12 cellular contexts compared by ENCODE assay signal in genomic region chr3:55571913-55572312, GRCh38.
DNase-seq lines count a peak whose midpoint lies in the region; ATAC-seq, FAIRE-seq and TF ChIP-seq lines count a peak whose summit lies in the region.
"Had no signal": no experiment of that assay in that cellular context is flagged by ENCODE, and none has a peak within 500 bp of the region (broad histone marks: within the 10 kb centered on the region; RNA-seq: fewer than 3 reads in every experiment).

No MANE protein-coding gene starts in this region.

- no peaks in the 10 kb centered on the region for H3K27me3 ChIP-seq in NT2/D1 (ENCODE audit: insufficient read depth, insufficient read length)
- H3K27me3 ChIP-seq in cardiac muscle cell = no peaks in the 10 kb centered on the region
- H3K27me3 ChIP-seq: BE2C had no signal

- no peak for TF ChIP-seq CTCF in cardiac muscle cell (IDR thresholded peaks at IDR 0.05; ENCODE audit: low read depth, low read length)
- peak in 1 of 3 experiments; percentile 23 for TF ChIP-seq CTCF in nephron (IDR thresholded peaks at IDR 0.05; ENCODE audit: unreplicated experiment in 3 of 3)

- H3K4me1 ChIP-seq in NT2/D1 (ENCODE audit: insufficient read depth, insufficient read length) (peaks cover 9% of the 10 kb centered on the region), cardiac muscle cell (ENCODE audit: low read depth) (peaks cover 31% of the 10 kb centered on the region)
- H3K4me1 ChIP-seq: BE2C had no signal

- H3K9me3 ChIP-seq in NT2/D1 (ENCODE audit: insufficient read depth, low read length) = no peaks in the 10 kb centered on the region
- no peaks in the 10 kb centered on the region for H3K9me3 ChIP-seq in cardiac muscle cell (ENCODE audit: low read depth)
- H3K9me3 ChIP-seq: BE2C had no signal

- peaks cover 10% of the 10 kb centered on the region for H3K27me3 Mint-ChIP-seq in nephron (ENCODE audit: low read depth)
- H3K27me3 Mint-ChIP-seq: effector memory CD8-positive, alpha-beta T cell had no signal

- peaks cover 38% of the 10 kb centered on the region for H3K4me1 Mint-ChIP-seq in nephron

- H3K4me3 ChIP-seq in NT2/D1 (ENCODE audit: insufficient read length, low read depth) = no peak overlapping the region
- H3K4me3 ChIP-seq in cardiac muscle cell = no peak overlapping the region

- H3K4me3 Mint-ChIP-seq in nephron = no peak overlapping the region
- H3K4me3 Mint-ChIP-seq: effector memory CD8-positive, alpha-beta T cell had no signal

- no peak for FAIRE-seq in GM12892 (lab: Jason Lieb, UNC)

- peak; percentile 63 for DNase-seq in Ammon's horn (ENCODE audit: low spot score)
- peak; percentile 88 for DNase-seq in NT2/D1 (ENCODE audit: low read depth, low spot score)
- DNase-seq in cardiac muscle cell (ENCODE audit: low read depth in 1 of 2, low spot score in 1 of 2) = peak; percentile 26 to 96
- no peak for DNase-seq in T-helper 9 cell
- DNase-seq in GM12892 (ENCODE audit: insufficient read length) = no peak
- DNase-seq: BE2C; effector memory CD8-positive, alpha-beta T cell; NCI-H1417 treated with DMSO at 0.1 percent for 48 hours; T-helper 1 cell had no signal

- TF ChIP-seq POLR2A in GM12892 (IDR thresholded peaks at IDR 0.05; ENCODE audit: low read depth, low read length) = no peak

- H3K9me3 Mint-ChIP-seq in nephron = no peaks in the 10 kb centered on the region

- ATAC-seq in HG03354 (IDR thresholded peaks at IDR 0.05; ENCODE audit: poor library complexity, severe bottlenecking, unreplicated experiment) (no peak), GM21619 (IDR thresholded peaks at IDR 0.05; ENCODE audit: unreplicated experiment) (no peak)
- ATAC-seq: effector memory CD8-positive, alpha-beta T cell had no signal

- H3K27ac Mint-ChIP-seq in nephron = peak overlapping the region; percentile 2 to 49 (median 37)
- H3K27ac Mint-ChIP-seq: effector memory CD8-positive, alpha-beta T cell had no signal

- H3K36me3 Mint-ChIP-seq in nephron (ENCODE audit: low read depth) = no peaks in the 10 kb centered on the region

- H3K36me3 ChIP-seq in NT2/D1 (ENCODE audit: insufficient read depth, insufficient read length, low read length) (no peaks in the 10 kb centered on the region), cardiac muscle cell (no peaks in the 10 kb centered on the region)
- H3K36me3 ChIP-seq: BE2C had no signal

- peak overlapping the region; percentile 97 for H3K27ac ChIP-seq in cardiac muscle cell

- peak overlapping the region; percentile 68 for H3K9ac ChIP-seq in NT2/D1 (ENCODE audit: insufficient read length, low read depth)

Comparison
In these comparisons a context has a peak if more than half of its experiments do, and no peak if none do; other contexts are left out.
1. DNase-seq: peak in Ammon's horn (single experiment), NT2/D1 (single experiment) and cardiac muscle cell (2 of 2); none in T-helper 9 cell (single experiment) and GM12892 (single experiment).